1 cellular context compared by ENCODE assay signal in the genomic region with DNA sequence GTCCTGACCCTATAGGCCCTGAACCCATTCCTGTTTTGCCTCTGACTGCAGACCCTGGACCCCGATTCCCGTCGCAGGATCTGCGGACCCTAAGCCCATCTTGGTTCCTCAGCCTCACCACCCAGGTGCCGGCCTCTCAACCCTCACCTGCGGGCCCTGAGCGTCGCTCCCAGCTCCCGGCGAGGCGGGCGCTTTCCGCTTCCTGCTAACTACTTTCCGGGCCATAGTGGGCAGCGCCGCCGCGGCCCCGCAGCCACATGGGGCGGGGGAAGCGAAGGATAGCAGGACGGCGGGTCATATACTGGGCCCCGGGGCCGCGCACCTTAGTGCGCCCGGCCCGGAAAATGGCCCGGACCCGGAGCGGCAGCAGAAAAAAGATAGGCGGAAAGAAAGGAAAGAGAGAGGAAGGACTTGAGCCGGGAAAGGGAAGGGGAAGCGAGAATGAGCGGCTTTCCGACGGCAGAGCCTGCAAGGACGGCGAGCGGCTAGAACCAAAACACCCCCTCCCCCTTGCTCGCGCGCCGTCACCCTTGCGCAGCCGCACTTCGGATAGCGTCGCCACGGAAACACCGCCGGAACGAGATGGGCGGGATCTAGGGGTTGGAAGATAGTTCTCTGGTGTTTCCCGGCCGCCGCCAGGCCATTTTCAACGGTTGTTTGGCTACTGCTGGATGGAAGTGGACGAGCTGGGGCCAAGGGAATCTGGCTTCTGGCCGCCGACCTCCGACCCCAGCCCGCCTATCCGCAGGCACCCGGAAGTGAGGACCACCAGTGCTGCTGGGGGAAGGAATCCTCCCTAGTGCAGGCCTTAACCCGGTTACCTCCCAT.
A peak's percentile ranks its signal among the peaks of the same experiment; 100 is the strongest.
TF ChIP-seq lines count a peak whose summit lies in the region.

DCAF12 (minus strand) TSS at position 492 of the 828 bp plus-strand sequence; CDS start at position 225, 267 bp downstream.

TF ChIP-seq in HepG2, 621 proteins besides CTCF, POLR2A, EP300 and RAD21 (continued from another document and continues in another):
- TF ChIP-seq ZBTB40 (IDR thresholded peaks at IDR 0.05): no peak
- no peak for TF ChIP-seq ZBTB40 (CRISPR knock-in tag; IDR thresholded peaks at IDR 0.05)
- peak; percentile 73 for TF ChIP-seq POLR2AphosphoS5 (IDR thresholded peaks at IDR 0.05; ENCODE audit: low read depth, low read length)
- TF ChIP-seq GLMP (CRISPR knock-in tag; IDR thresholded peaks at IDR 0.05; ENCODE audit: borderline replicate concordance): no peak
- TF ChIP-seq, protein P1, sequence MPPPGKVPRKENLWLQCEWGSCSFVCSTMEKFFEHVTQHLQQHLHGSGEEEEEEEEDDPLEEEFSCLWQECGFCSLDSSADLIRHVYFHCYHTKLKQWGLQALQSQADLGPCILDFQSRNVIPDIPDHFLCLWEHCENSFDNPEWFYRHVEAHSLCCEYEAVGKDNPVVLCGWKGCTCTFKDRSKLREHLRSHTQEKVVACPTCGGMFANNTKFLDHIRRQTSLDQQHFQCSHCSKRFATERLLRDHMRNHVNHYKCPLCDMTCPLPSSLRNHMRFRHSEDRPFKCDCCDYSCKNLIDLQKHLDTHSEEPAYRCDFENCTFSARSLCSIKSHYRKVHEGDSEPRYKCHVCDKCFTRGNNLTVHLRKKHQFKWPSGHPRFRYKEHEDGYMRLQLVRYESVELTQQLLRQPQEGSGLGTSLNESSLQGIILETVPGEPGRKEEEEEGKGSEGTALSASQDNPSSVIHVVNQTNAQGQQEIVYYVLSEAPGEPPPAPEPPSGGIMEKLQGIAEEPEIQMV (CRISPR knock-in tag; IDR thresholded peaks at IDR 0.05; ENCODE audit: low read depth): 0 out of 2 replicates have a peak, but pooled peaks have one; percentile 19
- TF ChIP-seq PAF1 (CRISPR knock-in tag; IDR thresholded peaks at IDR 0.05): no peak
- TF ChIP-seq SIX1 (CRISPR knock-in tag; IDR thresholded peaks at IDR 0.05; ENCODE audit: borderline replicate concordance): no peak
- no peak for TF ChIP-seq HDAC6 (IDR thresholded peaks at IDR 0.05; ENCODE audit: low read depth, low read length)
- TF ChIP-seq CEBPZ (IDR thresholded peaks at IDR 0.05; ENCODE audit: low read length): no peak
- TF ChIP-seq ZNF160 (CRISPR knock-in tag; IDR thresholded peaks at IDR 0.05): no peak; the same call in 1 of the 2 replicates
- TF ChIP-seq GABPA (IDR thresholded peaks at IDR 0.05; ENCODE audit: low read depth, low read length): peak; percentile 42
- TF ChIP-seq GABPA (CRISPR knock-in tag; IDR thresholded peaks at IDR 0.05; ENCODE audit: low read depth): peak; percentile 81
- TF ChIP-seq FOXM1 (CRISPR knock-in tag; IDR thresholded peaks at IDR 0.05): no peak
- TF ChIP-seq, protein P2, sequence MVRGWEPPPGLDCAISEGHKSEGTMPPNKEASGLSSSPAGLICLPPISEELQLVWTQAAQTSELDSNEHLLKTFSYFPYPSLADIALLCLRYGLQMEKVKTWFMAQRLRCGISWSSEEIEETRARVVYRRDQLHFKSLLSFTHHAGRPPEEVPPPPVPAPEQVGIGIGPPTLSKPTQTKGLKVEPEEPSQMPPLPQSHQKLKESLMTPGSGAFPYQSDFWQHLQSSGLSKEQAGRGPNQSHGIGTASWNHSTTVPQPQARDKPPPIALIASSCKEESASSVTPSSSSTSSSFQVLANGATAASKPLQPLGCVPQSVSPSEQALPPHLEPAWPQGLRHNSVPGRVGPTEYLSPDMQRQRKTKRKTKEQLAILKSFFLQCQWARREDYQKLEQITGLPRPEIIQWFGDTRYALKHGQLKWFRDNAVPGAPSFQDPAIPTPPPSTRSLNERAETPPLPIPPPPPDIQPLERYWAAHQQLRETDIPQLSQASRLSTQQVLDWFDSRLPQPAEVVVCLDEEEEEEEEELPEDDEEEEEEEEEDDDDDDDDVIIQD (CRISPR knock-in tag; IDR thresholded peaks at IDR 0.05; ENCODE audit: low read depth): no peak
- no peak; the same call in 1 of the 2 replicates for TF ChIP-seq PRDM15 (CRISPR knock-in tag; IDR thresholded peaks at IDR 0.05)
- TF ChIP-seq ELK4 (CRISPR knock-in tag; IDR thresholded peaks at IDR 0.05; ENCODE audit: borderline replicate concordance): no peak
- peak; percentile 84 for TF ChIP-seq DMAP1 (CRISPR knock-in tag; IDR thresholded peaks at IDR 0.05)
- TF ChIP-seq ZNF775 (CRISPR knock-in tag; IDR thresholded peaks at IDR 0.05; ENCODE audit: borderline replicate concordance): no peak; the same call in 1 of the 2 replicates
- no peak for TF ChIP-seq ZNF577 (CRISPR knock-in tag; IDR thresholded peaks at IDR 0.05; ENCODE audit: borderline replicate concordance, low read depth)
- TF ChIP-seq ZNF747 (CRISPR knock-in tag; IDR thresholded peaks at IDR 0.05; ENCODE audit: borderline replicate concordance): peak; percentile 71; the same call in 1 of the 2 replicates
- no peak; the same call in 1 of the 2 replicates for TF ChIP-seq SATB2 (CRISPR knock-in tag; IDR thresholded peaks at IDR 0.05)
- TF ChIP-seq KLF11 (CRISPR knock-in tag; IDR thresholded peaks at IDR 0.05): 0 out of 2 replicates have a peak, but pooled peaks have one; percentile 14
- no peak for TF ChIP-seq MTA3 (CRISPR knock-in tag; IDR thresholded peaks at IDR 0.05)
- TF ChIP-seq FOXK1 (CRISPR knock-in tag; IDR thresholded peaks at IDR 0.05; ENCODE audit: borderline replicate concordance, low read depth): peak; percentile 58; the same call in 1 of the 2 replicates
- no peak for TF ChIP-seq IKZF4 (CRISPR knock-in tag; IDR thresholded peaks at IDR 0.05; ENCODE audit: borderline replicate concordance, low read depth, not compliant biosample characterization)
- TF ChIP-seq ZNF260 (CRISPR knock-in tag; IDR thresholded peaks at IDR 0.05; ENCODE audit: borderline replicate concordance, low read depth): no peak
